ENCODE assay signal across 8 cellular contexts in the genomic region with DNA sequence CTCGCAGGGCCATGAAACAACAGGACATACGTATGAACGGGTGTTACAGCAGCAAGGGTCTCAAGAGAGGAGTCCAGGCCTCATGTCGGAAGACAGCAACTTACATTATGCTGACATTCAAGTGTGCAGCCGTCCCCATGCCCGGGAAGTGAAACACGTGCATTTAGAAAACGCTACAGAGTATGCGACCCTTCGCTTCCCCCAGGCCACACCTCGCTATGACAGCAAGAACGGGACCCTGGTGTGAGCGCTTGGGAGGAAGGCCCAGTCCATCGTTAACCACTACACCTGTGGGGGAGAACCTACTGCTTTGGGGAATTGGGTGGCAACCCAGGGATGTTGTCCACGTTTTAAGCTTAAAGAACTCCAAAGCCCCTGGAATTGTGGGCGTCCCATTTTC. TPM values are rescaled to one million over a fixed set of nuclear protein-coding genes. Genes with fewer than 3 reads are reported as not detected.
A peak's percentile ranks its signal among the peaks of the same experiment; 100 is the strongest.
DNase-seq lines count a peak whose midpoint lies in the region; ATAC-seq and TF ChIP-seq lines count a peak whose summit lies in the region.

No MANE protein-coding gene starts in this region.

- no peaks in the 10 kb centered on the region for H3K9me3 ChIP-seq in HUES48 (ENCODE audit: control insufficient read depth, insufficient read depth, low read length)
- H3K9me3 ChIP-seq in spleen = no peaks in the 10 kb centered on the region

- H3K27me3 Mint-ChIP-seq in activated CD4-positive, alpha-beta memory T cell treated with anti-CD3 and anti-CD28 coated beads, Interleukin-2, amount 10 ng/mL, durations not matched to agents 7 days and 5 days = peaks cover 19% of the 10 kb centered on the region
- peaks cover 3 to 11% (median 9%) of the 10 kb centered on the region in 3 donors for H3K27me3 Mint-ChIP-seq in immature natural killer cell (ENCODE audit: low read depth in 3 of 3)

- POLR2A ChIA-PET in activated CD4-positive, alpha-beta memory T cell treated with anti-CD3 and anti-CD28 coated beads, Interleukin-2, amount 10 ng/mL, durations not matched to agents 7 days and 5 days (lab: Charles Lee) = interaction anchor here (0.7 to 2.5 kb wide), 10 partner anchors 11 to 299 kb away, joined by 3 to 39 read pairs (median 6); a partner anchor contains a TSS

- intact Hi-C loops in spleen (cut with DNase I; ENCODE audit: low total_unique reads) = loop anchor here (2.0 kb wide), 1 partner anchor 47 kb away; a partner anchor contains a TSS

- 92 to 97% (median 95%) methylated on average over 16 of the region's 16 CpGs for WGBS in spleen, 5 donors

- H3K9me3 Mint-ChIP-seq in activated CD4-positive, alpha-beta memory T cell treated with anti-CD3 and anti-CD28 coated beads, Interleukin-2, amount 10 ng/mL, durations not matched to agents 7 days and 5 days = no peaks in the 10 kb centered on the region
- no peaks in the 10 kb centered on the region for H3K9me3 Mint-ChIP-seq in immature natural killer cell

- H3K36me3 Mint-ChIP-seq in activated CD4-positive, alpha-beta memory T cell treated with anti-CD3 and anti-CD28 coated beads, Interleukin-2, amount 10 ng/mL, durations not matched to agents 7 days and 5 days (ENCODE audit: low read depth) = no peaks in the 10 kb centered on the region
- no peaks in the 10 kb centered on the region for H3K36me3 Mint-ChIP-seq in immature natural killer cell

- CTCF ChIA-PET in activated CD4-positive, alpha-beta memory T cell treated with anti-CD3 and anti-CD28 coated beads, Interleukin-2, amount 10 ng/mL, durations not matched to agents 7 days and 5 days (lab: Charles Lee) = interaction anchor here (1.4 to 1.9 kb wide), 9 partner anchors 10 to 354 kb away, joined by 4 to 21 read pairs (median 8); a partner anchor contains a TSS

- no peak for TF ChIP-seq CTCF in spleen (IDR thresholded peaks at IDR 0.05 in 8 of 11, conservative IDR thresholded peaks at IDR 0.05 in 3 of 11)

- peak overlapping the region; percentile 35 for H3K4me3 Mint-ChIP-seq in activated CD4-positive, alpha-beta memory T cell treated with anti-CD3 and anti-CD28 coated beads, Interleukin-2, amount 10 ng/mL, durations not matched to agents 7 days and 5 days
- peak overlapping the region; percentile 33 to 84 (median 69) for H3K4me3 Mint-ChIP-seq in immature natural killer cell

- H3K4me3 ChIP-seq in HUES48 (ENCODE audit: low read depth, low read length) = no peak overlapping the region; the same call in 1 of the 2 replicates
- H3K4me3 ChIP-seq in spleen = peak overlapping the region in 2 of 8 donors; percentile 51 to 74

- H3K27me3 ChIP-seq in HUES48 (ENCODE audit: control insufficient read depth, insufficient read depth, low read length) = no peaks in the 10 kb centered on the region
- H3K27me3 ChIP-seq in spleen (replicated peaks in 1 of 7) = no peaks in the 10 kb centered on the region

- no peak for DNase-seq in activated CD4-positive, alpha-beta memory T cell treated with anti-CD3 and anti-CD28 coated beads, Interleukin-2, amount 10 ng/mL, durations not matched to agents 7 days and 5 days
- no peak for DNase-seq in immature natural killer cell
- DNase-seq in spleen = peak; percentile 85
- DNase-seq in NCI-H446 (lab: John Stamatoyannopoulos, UW) = no peak
- no peak for DNase-seq in SIG-M5 treated with dmso at 0.1 percent for 504 hours (lab: John Stamatoyannopoulos, UW; ENCODE audit: unreplicated experiment)
- DNase-seq in activated naive CD4-positive, alpha-beta T cell treated with Interleukin-2 at 50 U/mL for 16 hours = no peak

- H3K9ac ChIP-seq in HUES48 (ENCODE audit: low read depth, low read length) = no peak overlapping the region

- H3K4me1 ChIP-seq in HUES48 (ENCODE audit: control insufficient read depth, insufficient read depth, low read length) (peaks cover 16% of the 10 kb centered on the region), spleen (peaks cover 5 to 32% (median 14%) of the 10 kb centered on the region in 6 donors)

- no peak for TF ChIP-seq POLR2A in spleen (IDR thresholded peaks at IDR 0.05)

- no peak for ATAC-seq in GM21576 (IDR thresholded peaks at IDR 0.05; ENCODE audit: unreplicated experiment)

- H3K27ac Mint-ChIP-seq in activated CD4-positive, alpha-beta memory T cell treated with anti-CD3 and anti-CD28 coated beads, Interleukin-2, amount 10 ng/mL, durations not matched to agents 7 days and 5 days = peak overlapping the region; percentile 38
- peak overlapping the region in 5 of 6 donors; percentile 54 to 92 (median 89) for H3K27ac Mint-ChIP-seq in immature natural killer cell

- peaks cover 17% of the 10 kb centered on the region for H3K4me1 Mint-ChIP-seq in activated CD4-positive, alpha-beta memory T cell treated with anti-CD3 and anti-CD28 coated beads, Interleukin-2, amount 10 ng/mL, durations not matched to agents 7 days and 5 days
- peaks cover 16 to 20% of the 10 kb centered on the region in 2 donors for H3K4me1 Mint-ChIP-seq in immature natural killer cell

- H3K27ac ChIP-seq in HUES48 (ENCODE audit: low read depth, low read length) = peak overlapping the region; percentile 86
- H3K27ac ChIP-seq in spleen = peak overlapping the region; percentile 71 to 90 (median 80)

- H3K36me3 ChIP-seq in HUES48 (ENCODE audit: control insufficient read depth, insufficient read depth, low read length) (no peaks in the 10 kb centered on the region), spleen (no peaks in the 10 kb centered on the region)

RNA-seq across cellular contexts. Expression of a gene that starts 7.2 kb away (rescaled TPM):
- not detected for total RNA-seq in activated CD4-positive, alpha-beta memory T cell treated with anti-CD3 and anti-CD28 coated beads, Interleukin-2, amount 10 ng/mL, durations not matched to agents 7 days and 5 days
- polyA plus RNA-seq in immature natural killer cell (not detected), spleen (under 1 TPM; 0.52 to 0.86 (median 0.74) TPM)
- total RNA-seq in spleen = 1 to 10 TPM in 2 of 7 donors, under 1 TPM in 3, not detected in 2; 0.32 to 1.5 (median 0.44) TPM

RNA-seq across cellular contexts. Expression of a gene that starts 11.2 kb away (rescaled TPM):
- total RNA-seq in activated CD4-positive, alpha-beta memory T cell treated with anti-CD3 and anti-CD28 coated beads, Interleukin-2, amount 10 ng/mL, durations not matched to agents 7 days and 5 days = 1 to 10 TPM; 5.6 to 7.4 TPM
- polyA plus RNA-seq in immature natural killer cell = not detected
- 10 to 100 TPM in 2 of 7 donors, 1 to 10 TPM in 5; 1.7 to 14.4 (median 7.5) TPM for total RNA-seq in spleen
- polyA plus RNA-seq in spleen = 1 to 10 TPM in 1 of 3 donors, under 1 TPM in 2; 0.78 to 1.2 (median 0.89) TPM

RNA-seq across cellular contexts. Expression of a gene that starts 13.4 kb away (rescaled TPM):
- not detected for total RNA-seq in activated CD4-positive, alpha-beta memory T cell treated with anti-CD3 and anti-CD28 coated beads, Interleukin-2, amount 10 ng/mL, durations not matched to agents 7 days and 5 days
- polyA plus RNA-seq in immature natural killer cell (not detected), spleen (1 to 10 TPM; 2.8 to 6.0 (median 3.4) TPM)
- total RNA-seq in spleen = 1 to 10 TPM in 3 of 7 donors, under 1 TPM in 2, not detected in 2; 0.60 to 1.9 (median 1.4) TPM

RNA-seq across cellular contexts. Expression of a gene that starts 14.4 kb away (rescaled TPM):
- not detected for total RNA-seq in activated CD4-positive, alpha-beta memory T cell treated with anti-CD3 and anti-CD28 coated beads, Interleukin-2, amount 10 ng/mL, durations not matched to agents 7 days and 5 days
- polyA plus RNA-seq in immature natural killer cell (not detected), spleen (10 to 100 TPM; 26.1 to 63.3 (median 58.5) TPM)
- 10 to 100 TPM; 11.2 to 78.7 (median 51.2) TPM for total RNA-seq in spleen

RNA-seq across cellular contexts. Expression of a gene that starts 46.6 kb away (rescaled TPM):
- 10 to 100 TPM; 19.0 to 19.4 TPM for total RNA-seq in activated CD4-positive, alpha-beta memory T cell treated with anti-CD3 and anti-CD28 coated beads, Interleukin-2, amount 10 ng/mL, durations not matched to agents 7 days and 5 days
- polyA plus RNA-seq in immature natural killer cell = 10 to 100 TPM; 12.4 to 14.5 (median 12.6) TPM
- 10 to 100 TPM in 6 of 7 donors, 1 to 10 TPM in 1; 9.4 to 15.3 (median 12.4) TPM for total RNA-seq in spleen
- 10 to 100 TPM; 18.5 to 37.1 (median 29.4) TPM for polyA plus RNA-seq in spleen
